9 cellular contexts compared by ENCODE assay signal in genomic region chr7:112286294-112287086, GRCh38.
DNase-seq lines count a peak whose midpoint lies in the region; ATAC-seq lines count a peak whose summit lies in the region.
"Had no signal": no experiment of that assay in that cellular context is flagged by ENCODE, and none has a peak within 500 bp of the region (broad histone marks: within the 10 kb centered on the region; RNA-seq: fewer than 3 reads in every experiment).

No MANE protein-coding gene starts in this region.

- in situ Hi-C loops in KBM-7 (cut with MboI; ENCODE audit: low pct_unique_long_range_greater_than_20kb, low sequenced_read_pairs), result no loop called here

- H3K27ac Mint-ChIP-seq in activated T-cell treated with anti-CD3 and anti-CD28 coated beads, Interleukin-2, amount 50 U/mL, for 24 hours, result peak overlapping the region; percentile 63
- no peak overlapping the region for H3K27ac Mint-ChIP-seq in activated CD4-positive, alpha-beta T cell treated with anti-CD3 and anti-CD28 coated beads, Interleukin-2, amount 10 ng/mL, durations not matched to agents 24 days and 14 days

- peak; percentile 68 for ATAC-seq in HG03097 (IDR thresholded peaks at IDR 0.05; ENCODE audit: low FRiP score, unreplicated experiment)
- no peak for ATAC-seq in left ventricle myocardium superior

- H3K9me3 Mint-ChIP-seq in activated T-cell treated with anti-CD3 and anti-CD28 coated beads, Interleukin-2, amount 50 U/mL, for 24 hours, result no peaks in the 10 kb centered on the region
- H3K9me3 Mint-ChIP-seq in activated CD4-positive, alpha-beta T cell treated with anti-CD3 and anti-CD28 coated beads, Interleukin-2, amount 10 ng/mL, durations not matched to agents 24 days and 14 days, result no peaks in the 10 kb centered on the region

- intact Hi-C loops in activated CD4-positive, alpha-beta T cell treated with anti-CD3 and anti-CD28 coated beads, Interleukin-2, amount 10 ng/mL, durations not matched to agents 24 days and 14 days (cut with micrococcal nuclease), result no loop called here
- intact Hi-C loops in left ventricle myocardium superior (cut with micrococcal nuclease), result no loop called here

- no peak for DNase-seq in activated T-cell treated with anti-CD3 and anti-CD28 coated beads, Interleukin-2, amount 50 U/mL, for 24 hours
- DNase-seq in activated T-cell treated with anti-CD3 and anti-CD28 coated beads, Interleukin-2, amount 50 U/mL, for 1 hour, result no peak
- peak; percentile 82 to 84 for DNase-seq in NCI-H526 (lab: John Stamatoyannopoulos, UW)
- no peak for DNase-seq in KBM-7
- DNase-seq in activated CD4-positive, alpha-beta T cell treated with anti-CD3 and anti-CD28 coated beads, Interleukin-2, amount 10 ng/mL, durations not matched to agents 24 days and 14 days, result no peak
- DNase-seq in left ventricle myocardium superior, result no peak
- no peak for DNase-seq in stimulated activated CD4-positive, alpha-beta T cell treated with anti-CD3 and anti-CD28 coated beads, Interleukin-1b, Interleukin-23, amount 100 ng/mL, for 48 hours
- DNase-seq: stimulated activated CD8-positive, alpha-beta memory T cell treated with anti-CD3 and anti-CD28 coated beads, Interleukin-4, amount 100 ng/mL, for 48 hours had no signal

- peaks cover 31% of the 10 kb centered on the region for H3K36me3 Mint-ChIP-seq in activated T-cell treated with anti-CD3 and anti-CD28 coated beads, Interleukin-2, amount 50 U/mL, for 24 hours (ENCODE audit: low read depth)
- peaks cover 6% of the 10 kb centered on the region for H3K36me3 Mint-ChIP-seq in activated CD4-positive, alpha-beta T cell treated with anti-CD3 and anti-CD28 coated beads, Interleukin-2, amount 10 ng/mL, durations not matched to agents 24 days and 14 days (ENCODE audit: low read depth)

- no peak overlapping the region for H3K4me3 Mint-ChIP-seq in activated T-cell treated with anti-CD3 and anti-CD28 coated beads, Interleukin-2, amount 50 U/mL, for 24 hours
- no peak overlapping the region for H3K4me3 Mint-ChIP-seq in activated CD4-positive, alpha-beta T cell treated with anti-CD3 and anti-CD28 coated beads, Interleukin-2, amount 10 ng/mL, durations not matched to agents 24 days and 14 days

- no peaks in the 10 kb centered on the region for H3K27me3 Mint-ChIP-seq in activated T-cell treated with anti-CD3 and anti-CD28 coated beads, Interleukin-2, amount 50 U/mL, for 24 hours
- no peaks in the 10 kb centered on the region for H3K27me3 Mint-ChIP-seq in activated CD4-positive, alpha-beta T cell treated with anti-CD3 and anti-CD28 coated beads, Interleukin-2, amount 10 ng/mL, durations not matched to agents 24 days and 14 days

- peaks cover 17% of the 10 kb centered on the region for H3K4me1 Mint-ChIP-seq in activated T-cell treated with anti-CD3 and anti-CD28 coated beads, Interleukin-2, amount 50 U/mL, for 24 hours (ENCODE audit: low read depth)
- peaks cover 9% of the 10 kb centered on the region for H3K4me1 Mint-ChIP-seq in activated CD4-positive, alpha-beta T cell treated with anti-CD3 and anti-CD28 coated beads, Interleukin-2, amount 10 ng/mL, durations not matched to agents 24 days and 14 days

Comparison
In these comparisons a context has a peak if more than half of its experiments do, and no peak if none do; other contexts are left out.
1. DNase-seq: peak in NCI-H526 (2 of 2); none in activated T-cell treated with anti-CD3 and anti-CD28 coated beads, Interleukin-2, amount 50 U/mL, for 24 hours (single experiment), activated T-cell treated with anti-CD3 and anti-CD28 coated beads, Interleukin-2, amount 50 U/mL, for 1 hour (single experiment), KBM-7 (single experiment), activated CD4-positive, alpha-beta T cell treated with anti-CD3 and anti-CD28 coated beads, Interleukin-2, amount 10 ng/mL, durations not matched to agents 24 days and 14 days (single experiment), left ventricle myocardium superior (single experiment) and stimulated activated CD4-positive, alpha-beta T cell treated with anti-CD3 and anti-CD28 coated beads, Interleukin-1b, Interleukin-23, amount 100 ng/mL, for 48 hours (single experiment).